4 cellular contexts compared by ENCODE assay signal in genomic region chr2:175904035-175904434, GRCh38.
"Had no signal": no experiment of that assay in that cellular context is flagged by ENCODE, and none has a peak within 500 bp of the region (broad histone marks: within the 10 kb centered on the region; RNA-seq: fewer than 3 reads in every experiment).

No MANE protein-coding gene starts in this region.

- ATAC-seq: GM23338 had no signal

- H3K4me2 ChIP-seq: GM23338 had no signal

- H3K4me3 ChIP-seq: GM23338 had no signal

- H2AFZ ChIP-seq: GM23338 had no signal

- DNase-seq: H9, HCEC 1CT, IMR-90 had no signal
